1 cellular context compared by ENCODE assay signal in the genomic region with DNA sequence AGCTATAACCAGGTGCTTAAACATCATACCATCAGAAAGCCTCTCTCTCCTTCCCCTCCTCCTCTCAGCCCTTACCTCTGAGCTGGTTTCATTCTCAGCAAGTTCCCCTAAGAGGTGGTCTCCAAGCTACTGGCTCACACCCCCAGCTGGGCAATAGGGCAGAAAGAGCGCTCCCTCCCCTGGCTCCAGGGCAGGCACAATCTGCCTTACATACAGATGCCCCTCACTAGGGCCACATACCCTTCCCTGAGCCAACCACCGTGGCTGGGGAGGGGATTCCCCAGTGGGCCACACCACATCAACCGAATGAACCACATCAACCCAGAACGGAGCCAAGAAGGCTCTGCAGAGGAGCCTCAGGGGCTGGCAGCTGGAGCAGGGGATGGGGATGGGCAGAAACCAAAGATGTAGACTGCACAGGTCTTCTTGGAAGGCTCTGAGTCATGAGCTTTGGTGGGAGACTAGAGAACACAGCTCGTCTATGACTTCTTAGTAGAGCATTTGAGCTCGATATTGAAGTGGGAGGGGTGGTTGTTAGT.
TF ChIP-seq lines count a peak whose summit lies in the region.

No MANE protein-coding gene starts in this region.

TF ChIP-seq in GM12878, 131 proteins besides CTCF, POLR2A, EP300 and RAD21:
- TF ChIP-seq ZNF592 (IDR thresholded peaks at IDR 0.05) (no peak), FOS (IDR thresholded peaks at IDR 0.05; ENCODE audit: borderline replicate concordance, extremely low read depth, insufficient read length) (no peak), LARP7 (IDR thresholded peaks at IDR 0.05) (no peak), SIX5 (IDR thresholded peaks at IDR 0.05; ENCODE audit: low read depth, low read length, severe bottlenecking) (no peak), BMI1 (IDR thresholded peaks at IDR 0.05; ENCODE audit: borderline replicate concordance) (no peak), ZNF24 (IDR thresholded peaks at IDR 0.05) (no peak)
- TF ChIP-seq, protein P1, sequence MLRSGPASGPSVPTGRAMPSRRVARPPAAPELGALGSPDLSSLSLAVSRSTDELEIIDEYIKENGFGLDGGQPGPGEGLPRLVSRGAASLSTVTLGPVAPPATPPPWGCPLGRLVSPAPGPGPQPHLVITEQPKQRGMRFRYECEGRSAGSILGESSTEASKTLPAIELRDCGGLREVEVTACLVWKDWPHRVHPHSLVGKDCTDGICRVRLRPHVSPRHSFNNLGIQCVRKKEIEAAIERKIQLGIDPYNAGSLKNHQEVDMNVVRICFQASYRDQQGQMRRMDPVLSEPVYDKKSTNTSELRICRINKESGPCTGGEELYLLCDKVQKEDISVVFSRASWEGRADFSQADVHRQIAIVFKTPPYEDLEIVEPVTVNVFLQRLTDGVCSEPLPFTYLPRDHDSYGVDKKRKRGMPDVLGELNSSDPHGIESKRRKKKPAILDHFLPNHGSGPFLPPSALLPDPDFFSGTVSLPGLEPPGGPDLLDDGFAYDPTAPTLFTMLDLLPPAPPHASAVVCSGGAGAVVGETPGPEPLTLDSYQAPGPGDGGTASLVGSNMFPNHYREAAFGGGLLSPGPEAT (IDR thresholded peaks at IDR 0.05; ENCODE audit: low read depth): no peak
- TF ChIP-seq, protein P2, sequence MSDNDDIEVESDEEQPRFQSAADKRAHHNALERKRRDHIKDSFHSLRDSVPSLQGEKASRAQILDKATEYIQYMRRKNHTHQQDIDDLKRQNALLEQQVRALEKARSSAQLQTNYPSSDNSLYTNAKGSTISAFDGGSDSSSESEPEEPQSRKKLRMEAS (IDR thresholded peaks at IDR 0.05; ENCODE audit: low read depth, low read length): no peak
